ENCODE assay signal across 2 cellular contexts in genomic region chr15:83066034-83066760, GRCh38.
TF ChIP-seq lines count a peak whose summit lies in the region.

No MANE protein-coding gene starts in this region.

TF ChIP-seq in HCT116, 20 proteins besides CTCF, POLR2A, EP300 and RAD21:
- TF ChIP-seq ELF1 (IDR thresholded peaks at IDR 0.05; ENCODE audit: borderline replicate concordance, low read depth) (no peak), EZH2phosphoT487 (IDR thresholded peaks at IDR 0.05; ENCODE audit: borderline replicate concordance) (no peak), SRF (IDR thresholded peaks at IDR 0.05; ENCODE audit: low read depth) (no peak), ZNF274 (IDR thresholded peaks at IDR 0.05; ENCODE audit: low read depth, low read length) (no peak), REST (IDR thresholded peaks at IDR 0.05; ENCODE audit: low read depth) (no peak), EGR1 (IDR thresholded peaks at IDR 0.05; ENCODE audit: low read depth) (no peak), TCF7L2 (IDR thresholded peaks at IDR 0.05; ENCODE audit: borderline replicate concordance, extremely low read depth, insufficient read depth, insufficient read length) (no peak), POLR2AphosphoS5 (IDR thresholded peaks at IDR 0.05; ENCODE audit: low read depth, low read length) (no peak), ATF3 (IDR thresholded peaks at IDR 0.05) (no peak), SP1 (IDR thresholded peaks at IDR 0.05; ENCODE audit: low read depth) (no peak), JUND (IDR thresholded peaks at IDR 0.05) (no peak), EZH2 (IDR thresholded peaks at IDR 0.05) (no peak)

TF ChIP-seq in liver, 16 proteins besides CTCF, POLR2A, EP300 and RAD21:
- TF ChIP-seq ZBTB33 (IDR thresholded peaks at IDR 0.05) (no peak), ATF3 (IDR thresholded peaks at IDR 0.05) (no peak), FOXA2 (IDR thresholded peaks at IDR 0.05) (no peak), SP1 (IDR thresholded peaks at IDR 0.05) (no peak), FOXA1 (IDR thresholded peaks at IDR 0.05) (no peak), YY1 (IDR thresholded peaks at IDR 0.05) (no peak), GABPA (IDR thresholded peaks at IDR 0.05 in 1 of 2, conservative IDR thresholded peaks at IDR 0.05 in 1 of 2) (no peak), RXRA (IDR thresholded peaks at IDR 0.05) (no peak), TAF1 (conservative IDR thresholded peaks at IDR 0.05) (no peak), JUND (IDR thresholded peaks at IDR 0.05) (no peak), NR2F2 (IDR thresholded peaks at IDR 0.05) (no peak), HNF4G (IDR thresholded peaks at IDR 0.05) (no peak), EGR1 (IDR thresholded peaks at IDR 0.05; ENCODE audit: low read depth in 2 of 2) (no peak), REST (IDR thresholded peaks at IDR 0.05) (no peak), HNF4A (conservative IDR thresholded peaks at IDR 0.05) (no peak), MAX (IDR thresholded peaks at IDR 0.05) (no peak)
